In genomic region chr17:64779344-64780095, GRCh38 we compare ENCODE assay signal across 7 cellular contexts.
DNase-seq lines count a peak whose midpoint lies in the region; ATAC-seq and TF ChIP-seq lines count a peak whose summit lies in the region.

No MANE protein-coding gene starts in this region.

- peak overlapping the region; percentile 61 for H3K4me3 Mint-ChIP-seq in activated T-cell treated with anti-CD3 and anti-CD28 coated beads, Interleukin-2, amount 50 U/mL, for 72 hours
- H3K4me3 Mint-ChIP-seq in stimulated activated effector memory CD8-positive, alpha-beta T cell treated with anti-CD3 and anti-CD28 coated beads, Interleukin-12 subunit alpha, Interleukin-12 subunit beta, amount 100 ng/mL, for 72 hours, result peak overlapping the region; percentile 72

- no peak overlapping the region for H3K4me2 ChIP-seq in SK-N-SH

- H3K9me3 ChIP-seq in HUES6 (ENCODE audit: control insufficient read depth, insufficient read depth, low read depth, low read length), result no peaks in the 10 kb centered on the region
- H3K9me3 ChIP-seq in iPS-18a (ENCODE audit: control insufficient read depth, low read depth, low read length), result no peaks in the 10 kb centered on the region
- H3K9me3 ChIP-seq in SK-N-SH, result no peaks in the 10 kb centered on the region

- peak overlapping the region; percentile 81 for H3K4me3 ChIP-seq in HUES6 (ENCODE audit: low read depth, low read length)
- peak overlapping the region; percentile 50 for H3K4me3 ChIP-seq in iPS-18a (ENCODE audit: low read length)
- H3K4me3 ChIP-seq in SK-N-SH (ENCODE audit: low read depth in 2 of 2, low read length in 1 of 2), result no peak overlapping the region

- no peak overlapping the region for H3K27ac Mint-ChIP-seq in activated T-cell treated with anti-CD3 and anti-CD28 coated beads, Interleukin-2, amount 50 U/mL, for 72 hours
- peak overlapping the region; percentile 73 for H3K27ac Mint-ChIP-seq in stimulated activated effector memory CD8-positive, alpha-beta T cell treated with anti-CD3 and anti-CD28 coated beads, Interleukin-12 subunit alpha, Interleukin-12 subunit beta, amount 100 ng/mL, for 72 hours

- H3K27ac ChIP-seq in HUES6 (ENCODE audit: low read depth, low read length) (no peak overlapping the region), iPS-18a (ENCODE audit: low read length) (no peak overlapping the region), SK-N-SH (ENCODE audit: low read depth in 2 of 2, low read length in 1 of 2) (no peak overlapping the region)

- no peak for TF ChIP-seq RAD21 in SK-N-SH (IDR thresholded peaks at IDR 0.05; ENCODE audit: low read length)

- POLR2A ChIA-PET in SK-N-SH (lab: Yijun Ruan, JAX), result no interaction called here

- no peaks in the 10 kb centered on the region for H3K9me3 Mint-ChIP-seq in activated T-cell treated with anti-CD3 and anti-CD28 coated beads, Interleukin-2, amount 50 U/mL, for 72 hours
- no peaks in the 10 kb centered on the region for H3K9me3 Mint-ChIP-seq in stimulated activated effector memory CD8-positive, alpha-beta T cell treated with anti-CD3 and anti-CD28 coated beads, Interleukin-12 subunit alpha, Interleukin-12 subunit beta, amount 100 ng/mL, for 72 hours

- CTCF ChIA-PET in SK-N-SH (lab: Yijun Ruan, JAX), result interaction anchor here (0.5 kb wide), 1 partner anchor 182 kb away, joined by 4 read pairs; no protein-coding TSS in a partner anchor

- ATAC-seq in activated T-cell treated with anti-CD3 and anti-CD28 coated beads, Interleukin-2, amount 50 U/mL, for 72 hours (replicated peaks in 1 of 2), result no peak
- no peak for ATAC-seq in stimulated activated effector memory CD8-positive, alpha-beta T cell treated with anti-CD3 and anti-CD28 coated beads, Interleukin-12 subunit alpha, Interleukin-12 subunit beta, amount 100 ng/mL, for 72 hours

- H3K27me3 Mint-ChIP-seq in activated T-cell treated with anti-CD3 and anti-CD28 coated beads, Interleukin-2, amount 50 U/mL, for 72 hours (ENCODE audit: low read depth), result peaks cover 9% of the 10 kb centered on the region

- H3K4me1 ChIP-seq in HUES6 (ENCODE audit: control insufficient read depth, insufficient read depth, low read length) (peaks cover 31% of the 10 kb centered on the region), iPS-18a (ENCODE audit: control insufficient read depth, low read depth, low read length) (peaks cover 17% of the 10 kb centered on the region), SK-N-SH (ENCODE audit: control insufficient read depth in 1 of 2, insufficient read depth in 2 of 2, low read depth in 1 of 2, low read length in 1 of 2) (peaks cover 6 to 17% of the 10 kb centered on the region in 2 experiments; a peak in 3 of 4 replicates)

- H3K27me3 ChIP-seq in HUES6 (ENCODE audit: control insufficient read depth, insufficient read depth, low read length) (peaks cover 86% of the 10 kb centered on the region), iPS-18a (ENCODE audit: control insufficient read depth, insufficient read depth, low read length) (peaks cover 92% of the 10 kb centered on the region), SK-N-SH (ENCODE audit: insufficient read depth) (no peaks in the 10 kb centered on the region)

- no peaks in the 10 kb centered on the region for H4K20me1 ChIP-seq in SK-N-SH (ENCODE audit: insufficient read depth)

- no peak for DNase-seq in activated T-cell treated with anti-CD3 and anti-CD28 coated beads, Interleukin-2, amount 50 U/mL, for 72 hours
- no peak for DNase-seq in stimulated activated effector memory CD8-positive, alpha-beta T cell treated with anti-CD3 and anti-CD28 coated beads, Interleukin-12 subunit alpha, Interleukin-12 subunit beta, amount 100 ng/mL, for 72 hours (ENCODE audit: low spot score in 2 of 2)
- DNase-seq in GM03348 (ENCODE audit: low spot score) (no peak), SK-N-SH (no peak)
- DNase-seq in NK-92 treated with Interleukin-12 subunit alpha and Interleukin-12 subunit beta, amount 100 ng/mL, for 24 hours (lab: John Stamatoyannopoulos, UW), result no peak

- H3K4me1 Mint-ChIP-seq in activated T-cell treated with anti-CD3 and anti-CD28 coated beads, Interleukin-2, amount 50 U/mL, for 72 hours (ENCODE audit: low read depth), result peaks cover 24% of the 10 kb centered on the region
- H3K4me1 Mint-ChIP-seq in stimulated activated effector memory CD8-positive, alpha-beta T cell treated with anti-CD3 and anti-CD28 coated beads, Interleukin-12 subunit alpha, Interleukin-12 subunit beta, amount 100 ng/mL, for 72 hours, result peaks cover 39% of the 10 kb centered on the region

- H3K9ac ChIP-seq in HUES6 (ENCODE audit: low read length), result peak overlapping the region; percentile 23
- H3K9ac ChIP-seq in iPS-18a (ENCODE audit: low read length), result no peak overlapping the region
- no peak overlapping the region for H3K9ac ChIP-seq in SK-N-SH

- no peak overlapping the region for H2AFZ ChIP-seq in SK-N-SH (ENCODE audit: low read depth)

- H3K79me2 ChIP-seq in SK-N-SH (ENCODE audit: insufficient read depth), result no peaks in the 10 kb centered on the region

- H3K9me2 ChIP-seq in SK-N-SH, result no peaks in the 10 kb centered on the region

- no peak for TF ChIP-seq CTCF in SK-N-SH (IDR thresholded peaks at IDR 0.05)

- H3F3A ChIP-seq in SK-N-SH (replicated peaks; ENCODE audit: insufficient read depth), result peaks cover 21% of the 10 kb centered on the region

- H3K36me3 Mint-ChIP-seq in activated T-cell treated with anti-CD3 and anti-CD28 coated beads, Interleukin-2, amount 50 U/mL, for 72 hours (ENCODE audit: insufficient read depth in 2 of 2), result no peaks in the 10 kb centered on the region
- peaks cover 28% of the 10 kb centered on the region for H3K36me3 Mint-ChIP-seq in stimulated activated effector memory CD8-positive, alpha-beta T cell treated with anti-CD3 and anti-CD28 coated beads, Interleukin-12 subunit alpha, Interleukin-12 subunit beta, amount 100 ng/mL, for 72 hours

- no peak for TF ChIP-seq EP300 in SK-N-SH (IDR thresholded peaks at IDR 0.05; ENCODE audit: borderline replicate concordance in 1 of 2, low read depth in 1 of 2, low read length in 1 of 2)

- 96% methylated on average over 39 of the region's 44 CpGs for WGBS in SK-N-SH (ENCODE audit: low lambda C conversion rate)

- H3K36me3 ChIP-seq in HUES6 (ENCODE audit: control insufficient read depth, insufficient read depth, low read length) (no peaks in the 10 kb centered on the region), iPS-18a (ENCODE audit: control insufficient read depth, low read depth, low read length) (no peaks in the 10 kb centered on the region), SK-N-SH (replicated peaks in 1 of 2; ENCODE audit: control insufficient read depth in 1 of 2, insufficient read depth in 2 of 2, low read length in 1 of 2) (peaks cover 0 to 16% of the 10 kb centered on the region in 2 experiments)

TF ChIP-seq in SK-N-SH, 30 proteins besides CTCF, POLR2A, EP300 and RAD21:
- TF ChIP-seq CHD2 (IDR thresholded peaks at IDR 0.05; ENCODE audit: low read length, partially characterized antibody) (no peak), NRF1 (IDR thresholded peaks at IDR 0.05; ENCODE audit: low read depth, low read length) (no peak), YY1 (IDR thresholded peaks at IDR 0.05; ENCODE audit: low read depth) (no peak), GABPA (IDR thresholded peaks at IDR 0.05; ENCODE audit: low read depth) (no peak), USF1 (IDR thresholded peaks at IDR 0.05; ENCODE audit: borderline replicate concordance, low read depth) (no peak), SIN3A (IDR thresholded peaks at IDR 0.05; ENCODE audit: borderline replicate concordance, low read depth, low read length) (no peak), TEAD4 (IDR thresholded peaks at IDR 0.05; ENCODE audit: borderline replicate concordance, insufficient read depth) (no peak), EZH2phosphoT487 (IDR thresholded peaks at IDR 0.05; ENCODE audit: borderline replicate concordance, low read depth) (no peak), MXI1 (IDR thresholded peaks at IDR 0.05; ENCODE audit: low read depth, low read length) (no peak), TCF12 (IDR thresholded peaks at IDR 0.05) (no peak)

Comparison
In these comparisons a context has a peak if more than half of its experiments do, and no peak if none do; other contexts are left out.
1. H3K4me3 ChIP-seq: peak in HUES6 (single experiment) and iPS-18a (single experiment); none in SK-N-SH (0 of 2).